ENCODE assay signal across 1 cellular context in genomic region chr5:32390819-32391591, GRCh38.
TF ChIP-seq lines count a peak whose summit lies in the region.

No MANE protein-coding gene starts in this region.

TF ChIP-seq in K562, 482 proteins besides CTCF, POLR2A, EP300 and RAD21 (continued from another document and continues in another):
- TF ChIP-seq ZBTB7A (IDR thresholded peaks at IDR 0.05; ENCODE audit: borderline replicate concordance, control insufficient read depth, low read depth, low read length) (no peak), FOSL1 (tag; conservative IDR thresholded peaks at IDR 0.05) (peak; percentile 98), BACH1 (tag; IDR thresholded peaks at IDR 0.05) (peak; percentile 46; the same call in 1 of the 2 replicates), REST (CRISPR knock-in tag; IDR thresholded peaks at IDR 0.05; ENCODE audit: low read depth) (peak; percentile 85), ZNF197 (CRISPR knock-in tag; IDR thresholded peaks at IDR 0.05; ENCODE audit: low read depth) (peak; percentile 71; the same call in 1 of the 2 replicates), NR2C1 (IDR thresholded peaks at IDR 0.05) (no peak), NR2C1 (tag; IDR thresholded peaks at IDR 0.05) (0 out of 2 replicates have a peak, but pooled peaks have one; percentile 14), L3MBTL2 (IDR thresholded peaks at IDR 0.05) (no peak), YY1 (IDR thresholded peaks at IDR 0.05; ENCODE audit: borderline replicate concordance in 1 of 3, control insufficient read depth in 1 of 3, extremely low read depth in 1 of 3, insufficient read depth in 3 of 3, insufficient read length in 1 of 3, insufficient replicate concordance in 2 of 3, low read depth in 1 of 3, low read length in 2 of 3) (no peak), RFX1 (IDR thresholded peaks at IDR 0.05) (peak; percentile 90), CTBP1 (IDR thresholded peaks at IDR 0.05; ENCODE audit: borderline replicate concordance) (peak; percentile 82), NFE2 (IDR thresholded peaks at IDR 0.05; ENCODE audit: low read depth) (0 out of 2 replicates have a peak, but pooled peaks have one; percentile 20), FOXJ2 (tag; IDR thresholded peaks at IDR 0.05) (peak; percentile 92), USF2 (CRISPR knock-in tag; IDR thresholded peaks at IDR 0.05) (no peak), NFIC (IDR thresholded peaks at IDR 0.05) (no peak), ZNF280B (CRISPR knock-in tag; IDR thresholded peaks at IDR 0.05) (no peak), LEF1 (IDR thresholded peaks at IDR 0.05) (peak; percentile 62; the same call in 1 of the 2 replicates), ZNF609 (CRISPR knock-in tag; IDR thresholded peaks at IDR 0.05; ENCODE audit: borderline replicate concordance) (no peak), KLF16 (IDR thresholded peaks at IDR 0.05) (no peak), MIER1 (IDR thresholded peaks at IDR 0.05; ENCODE audit: low read depth) (no peak), RCOR1 (IDR thresholded peaks at IDR 0.05; ENCODE audit: borderline replicate concordance in 1 of 2, low read depth in 2 of 2, low read length in 2 of 2) (peak in 1 of 2 experiments; percentile 87; a peak in 2 of 4 replicates), MLLT1 (IDR thresholded peaks at IDR 0.05) (peak in 1 of 2 experiments; percentile 51; a peak in 1 of 4 replicates), HCFC1 (IDR thresholded peaks at IDR 0.05; ENCODE audit: low read depth, low read length) (no peak), BRCA1 (IDR thresholded peaks at IDR 0.05) (no peak), BRCA1 (CRISPR knock-in tag; IDR thresholded peaks at IDR 0.05) (no peak), CEBPB (tag; IDR thresholded peaks at IDR 0.05) (peak; percentile 100), MAFK (IDR thresholded peaks at IDR 0.05; ENCODE audit: low read length) (no peak), DACH1 (IDR thresholded peaks at IDR 0.05; ENCODE audit: partially characterized antibody) (peak; percentile 48), TRIM24 (IDR thresholded peaks at IDR 0.05) (peak; percentile 86 to 92), MAFG (tag; conservative IDR thresholded peaks at IDR 0.05) (peak; percentile 41; the same call in 1 of the 2 replicates), SNRNP70 (optimal IDR thresholded peaks at IDR 0.05; ENCODE audit: low read depth, low read length) (no peak), C11orf30 (IDR thresholded peaks at IDR 0.05; ENCODE audit: low read depth) (peak; percentile 22; the same call in 1 of the 2 replicates), SMAD4 (CRISPR knock-in tag; conservative IDR thresholded peaks at IDR 0.05) (peak; percentile 31; the same call in 1 of the 2 replicates), SMARCA4 (IDR thresholded peaks at IDR 0.05) (peak; percentile 86), ZSCAN32 (CRISPR knock-in tag; IDR thresholded peaks at IDR 0.05) (peak; percentile 67), ATF1 (CRISPR knock-in tag; IDR thresholded peaks at IDR 0.05) (no peak), ATF1 (tag; IDR thresholded peaks at IDR 0.05) (0 out of 2 replicates have a peak, but pooled peaks have one; percentile 24), EP400 (IDR thresholded peaks at IDR 0.05) (peak; percentile 53), IRF9 (tag; IDR thresholded peaks at IDR 0.05) (peak; percentile 97), FOXJ3 (CRISPR knock-in tag; IDR thresholded peaks at IDR 0.05) (no peak), ARID1B (IDR thresholded peaks at IDR 0.05) (peak; percentile 77), BMI1 (IDR thresholded peaks at IDR 0.05; ENCODE audit: low read length) (no peak), ZNF175 (CRISPR knock-in tag; IDR thresholded peaks at IDR 0.05; ENCODE audit: low read depth) (peak; percentile 87)
- TF ChIP-seq, protein P1, sequence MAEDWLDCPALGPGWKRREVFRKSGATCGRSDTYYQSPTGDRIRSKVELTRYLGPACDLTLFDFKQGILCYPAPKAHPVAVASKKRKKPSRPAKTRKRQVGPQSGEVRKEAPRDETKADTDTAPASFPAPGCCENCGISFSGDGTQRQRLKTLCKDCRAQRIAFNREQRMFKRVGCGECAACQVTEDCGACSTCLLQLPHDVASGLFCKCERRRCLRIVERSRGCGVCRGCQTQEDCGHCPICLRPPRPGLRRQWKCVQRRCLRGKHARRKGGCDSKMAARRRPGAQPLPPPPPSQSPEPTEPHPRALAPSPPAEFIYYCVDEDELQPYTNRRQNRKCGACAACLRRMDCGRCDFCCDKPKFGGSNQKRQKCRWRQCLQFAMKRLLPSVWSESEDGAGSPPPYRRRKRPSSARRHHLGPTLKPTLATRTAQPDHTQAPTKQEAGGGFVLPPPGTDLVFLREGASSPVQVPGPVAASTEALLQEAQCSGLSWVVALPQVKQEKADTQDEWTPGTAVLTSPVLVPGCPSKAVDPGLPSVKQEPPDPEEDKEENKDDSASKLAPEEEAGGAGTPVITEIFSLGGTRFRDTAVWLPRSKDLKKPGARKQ (CRISPR knock-in tag; IDR thresholded peaks at IDR 0.05) = peak; percentile 46; the same call in 1 of the 2 replicates
- TF ChIP-seq, protein P2, sequence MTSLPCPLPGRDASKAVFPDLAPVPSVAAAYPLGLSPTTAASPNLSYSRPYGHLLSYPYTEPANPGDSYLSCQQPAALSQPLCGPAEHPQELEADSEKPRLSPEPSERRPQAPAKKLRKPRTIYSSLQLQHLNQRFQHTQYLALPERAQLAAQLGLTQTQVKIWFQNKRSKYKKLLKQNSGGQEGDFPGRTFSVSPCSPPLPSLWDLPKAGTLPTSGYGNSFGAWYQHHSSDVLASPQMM (CRISPR knock-in tag; IDR thresholded peaks at IDR 0.05) = no peak
